Comparison of ENCODE assay signal across 1 cellular context in genomic region chr18:58609536-58609993, GRCh38.
TF ChIP-seq lines count a peak whose summit lies in the region.

No MANE protein-coding gene starts in this region.

TF ChIP-seq in GM23338, 12 proteins besides CTCF, POLR2A, EP300 and RAD21 (continued from another document):
- TF ChIP-seq CREB1 (CRISPR knock-in tag; IDR thresholded peaks at IDR 0.05; ENCODE audit: low read depth) = no peak
- TF ChIP-seq ZNF462 (CRISPR knock-in tag; IDR thresholded peaks at IDR 0.05) = no peak
- no peak for TF ChIP-seq ZNF331 (CRISPR knock-in tag; IDR thresholded peaks at IDR 0.05; ENCODE audit: low read depth)
- no peak for TF ChIP-seq ZNF114 (CRISPR knock-in tag; IDR thresholded peaks at IDR 0.05)
- no peak for TF ChIP-seq STAT1 (IDR thresholded peaks at IDR 0.05; ENCODE audit: unreplicated experiment)
- TF ChIP-seq EZH2 (IDR thresholded peaks at IDR 0.05; ENCODE audit: low read depth, unreplicated experiment) = no peak
- no peak for TF ChIP-seq NANOG (IDR thresholded peaks at IDR 0.05; ENCODE audit: borderline replicate concordance)
- TF ChIP-seq POLR2AphosphoS5 (IDR thresholded peaks at IDR 0.05; ENCODE audit: low read depth) = no peak
